ENCODE assay signal across 9 cellular contexts in genomic region chr11:128848815-128849455, GRCh38. TPM values are rescaled to one million over a fixed set of nuclear protein-coding genes. Genes with fewer than 3 reads are reported as not detected.
A peak's percentile ranks its signal among the peaks of the same experiment; 100 is the strongest.
DNase-seq lines count a peak whose midpoint lies in the region; ATAC-seq and TF ChIP-seq lines count a peak whose summit lies in the region.
"Had no signal": no experiment of that assay in that cellular context is flagged by ENCODE, and none has a peak within 500 bp of the region (broad histone marks: within the 10 kb centered on the region; RNA-seq: fewer than 3 reads in every experiment).

No MANE protein-coding gene starts in this region.

- POLR2A ChIA-PET in activated B cell treated with CpG ODN at 0.5 μM for 24 hours (lab: Charles Lee): interaction anchor here (1.0 kb wide), 1 partner anchor 8 kb away, joined by 3 read pairs; no protein-coding TSS in a partner anchor

- H3K27me3 Mint-ChIP-seq in activated B cell treated with CpG ODN at 0.5 μM for 24 hours: no peaks in the 10 kb centered on the region

- WGBS in mesendoderm (ENCODE audit: extremely low coverage, insufficient coverage, low lambda C conversion rate): no CpG with 5 or more reads among the region's 10 CpGs

- H3K9ac ChIP-seq in mesendoderm (ENCODE audit: low read length): no peak overlapping the region

- H3K4ac ChIP-seq in mesendoderm (ENCODE audit: low read depth, low read length): no peak overlapping the region

- ATAC-seq in GM21723 (IDR thresholded peaks at IDR 0.05; ENCODE audit: unreplicated experiment): peak; percentile 93
- peak; percentile 73 for ATAC-seq in activated B cell treated with CpG ODN at 0.5 μM for 24 hours (ENCODE audit: low read depth)
- ATAC-seq in thoracic aorta (ENCODE audit: insufficient number of reproducible peaks, low FRiP score, low read depth): no peak

- H3K79me2 ChIP-seq in mesendoderm (ENCODE audit: control insufficient read depth, insufficient read depth, low read length): no peaks in the 10 kb centered on the region

- H3K4me3 ChIP-seq in mesendoderm (ENCODE audit: low read length) (no peak overlapping the region), thoracic aorta (no peak overlapping the region)

- H3K23ac ChIP-seq in mesendoderm (ENCODE audit: low read length): no peak overlapping the region

- H3K27ac ChIP-seq in mesendoderm (ENCODE audit: low read depth, low read length) (no peak overlapping the region), thoracic aorta (no peak overlapping the region)

- H3K27me3 ChIP-seq in mesendoderm (ENCODE audit: insufficient read depth, low read length, poor library complexity): no peaks in the 10 kb centered on the region
- no peaks in the 10 kb centered on the region for H3K27me3 ChIP-seq in thoracic aorta (replicated peaks; ENCODE audit: insufficient read depth)

- H2BK5ac ChIP-seq in mesendoderm (ENCODE audit: low read length): no peak overlapping the region

- no peak overlapping the region for H3K4me2 ChIP-seq in mesendoderm (ENCODE audit: low read length)

- CTCF ChIA-PET in activated B cell treated with CpG ODN at 0.5 μM for 24 hours (lab: Charles Lee): interaction anchor here (0.7 to 2.3 kb wide), 15 partner anchors 9 to 691 kb away, joined by 3 to 20 read pairs (median 3); no protein-coding TSS in a partner anchor

- H3K79me1 ChIP-seq in mesendoderm (ENCODE audit: low read length): no peaks in the 10 kb centered on the region

- H2BK120ac ChIP-seq in mesendoderm (ENCODE audit: low read depth, low read length): no peak overlapping the region

- H2AK5ac ChIP-seq in mesendoderm (ENCODE audit: low read length): no peak overlapping the region

- H3K56ac ChIP-seq in mesendoderm (ENCODE audit: low read length): no peak overlapping the region

- no peaks in the 10 kb centered on the region for H3K9me3 Mint-ChIP-seq in activated B cell treated with CpG ODN at 0.5 μM for 24 hours

- DNase-seq in GF-D8 (lab: John Stamatoyannopoulos, UW) (peak; percentile 35), Kasumi-1 (lab: John Stamatoyannopoulos, UW) (peak; percentile 52 to 56), activated B cell treated with CpG ODN at 0.5 μM for 24 hours (peak; percentile 57), cerebellar cortex (ENCODE audit: low spot score) (peak; percentile 31), mesendoderm (peak; percentile 86), thoracic aorta (ENCODE audit: low spot score) (no peak), NCI-H446 treated with DMSO at 0.1 percent for 48 hours (lab: John Stamatoyannopoulos, UW) (no peak)

- H3K9me3 ChIP-seq in thoracic aorta: no peaks in the 10 kb centered on the region

- no peak overlapping the region for H3K18ac ChIP-seq in mesendoderm (ENCODE audit: low read length)

- peak overlapping the region; percentile 60 for H3K27ac Mint-ChIP-seq in activated B cell treated with CpG ODN at 0.5 μM for 24 hours

- H2BK15ac ChIP-seq in mesendoderm (replicated peaks; ENCODE audit: low read depth): no peak overlapping the region

- H3K4me1 Mint-ChIP-seq in activated B cell treated with CpG ODN at 0.5 μM for 24 hours: peaks cover 58% of the 10 kb centered on the region

- no peaks in the 10 kb centered on the region for H3K4me1 ChIP-seq in mesendoderm (ENCODE audit: control insufficient read depth, low read depth, low read length)
- no peaks in the 10 kb centered on the region for H3K4me1 ChIP-seq in thoracic aorta (ENCODE audit: control insufficient read depth in 1 of 2, low read depth in 2 of 2)

- H3K36me3 Mint-ChIP-seq in activated B cell treated with CpG ODN at 0.5 μM for 24 hours (ENCODE audit: low read depth): no peaks in the 10 kb centered on the region

- TF ChIP-seq CTCF in activated B cell treated with CpG ODN at 0.5 μM for 24 hours (IDR thresholded peaks at IDR 0.05) (peak; percentile 29), thoracic aorta (IDR thresholded peaks at IDR 0.05) (peak; percentile 44)

- H3K36me3 ChIP-seq in mesendoderm (ENCODE audit: control insufficient read depth, insufficient read depth, low read length) (no peaks in the 10 kb centered on the region), thoracic aorta (no peaks in the 10 kb centered on the region)

- H4K8ac ChIP-seq in mesendoderm (ENCODE audit: low read depth, low read length): no peak overlapping the region

- intact Hi-C loops in activated B cell treated with CpG ODN at 0.5 μM for 24 hours (cut with micrococcal nuclease): loop anchor here (1.0 to 5.0 kb wide), 4 partner anchors 10 to 677 kb away; no protein-coding TSS in a partner anchor

- H3K4me3 Mint-ChIP-seq in activated B cell treated with CpG ODN at 0.5 μM for 24 hours: no peak overlapping the region

- no peak overlapping the region for H4K5ac ChIP-seq in mesendoderm (ENCODE audit: low read length)

RNA-seq across cellular contexts. Expression of gene KCNJ1, which starts 18.2 kb away (rescaled TPM):
- total RNA-seq in activated B cell treated with CpG ODN at 0.5 μM for 24 hours (0.20 TPM in 1 of 2 replicates, not detected in the other), thoracic aorta (1 to 10 TPM in 1 of 2 donors, not detected in 1; 1.1 TPM)
- polyA plus RNA-seq in mesendoderm (2013, experiment 1 of 2): 0.01 TPM
- 0.03 TPM for polyA plus RNA-seq in mesendoderm (2013, experiment 2 of 2)
- total RNA-seq: activated CD8-positive, alpha-beta memory T cell treated with anti-CD3 and anti-CD28 coated beads for 36 hours had no signal

RNA-seq across cellular contexts. Expression of gene KCNJ5, which starts 42.2 kb away (rescaled TPM):
- total RNA-seq in activated B cell treated with CpG ODN at 0.5 μM for 24 hours: not detected in 2 replicates
- 0.11 TPM for polyA plus RNA-seq in mesendoderm (2013, experiment 1 of 2)
- 0.13 TPM for polyA plus RNA-seq in mesendoderm (2013, experiment 2 of 2)
- total RNA-seq in thoracic aorta: 1 to 10 TPM; 3.5 to 6.9 TPM
- total RNA-seq: activated CD8-positive, alpha-beta memory T cell treated with anti-CD3 and anti-CD28 coated beads for 36 hours had no signal

Comparison
In these comparisons a context has a peak if more than half of its experiments do, and no peak if none do; other contexts are left out.
1. DNase-seq: peak in GF-D8 (single experiment), Kasumi-1 (2 of 2), activated B cell treated with CpG ODN at 0.5 μM for 24 hours (single experiment), cerebellar cortex (single experiment) and mesendoderm (single experiment); none in thoracic aorta (single experiment) and NCI-H446 treated with DMSO at 0.1 percent for 48 hours (single experiment).